17 cellular contexts compared by ENCODE assay signal in the genomic region with DNA sequence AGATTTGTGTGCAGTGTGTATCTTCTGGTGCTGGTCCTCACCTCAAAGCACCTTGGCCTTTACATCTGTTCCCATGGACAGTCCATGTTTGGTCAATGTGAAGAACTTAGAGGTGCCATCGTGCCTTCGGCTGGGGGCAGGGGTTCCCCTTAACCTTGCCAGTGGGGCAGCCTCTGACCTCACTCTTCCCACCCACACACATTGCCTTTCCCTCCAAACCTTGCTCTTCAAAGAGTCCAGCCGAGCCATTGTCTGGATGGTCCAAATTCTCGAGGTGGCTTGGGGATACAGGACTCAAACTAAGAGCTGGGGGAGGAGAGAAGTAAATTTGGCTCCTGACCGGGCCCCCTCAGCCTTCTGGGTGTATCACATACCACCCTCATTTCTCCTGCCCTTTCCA.
"Had no signal": no experiment of that assay in that cellular context is flagged by ENCODE, and none has a peak within 500 bp of the region (broad histone marks: within the 10 kb centered on the region; RNA-seq: fewer than 3 reads in every experiment).

No MANE protein-coding gene starts in this region.

- H3K27me3 ChIP-seq: brain microvascular endothelial cell, heart left ventricle had no signal

- H3K4me1 Mint-ChIP-seq: activated naive CD4-positive, alpha-beta T cell treated with anti-CD3 and anti-CD28 coated beads, Interleukin-2, amount 50 U/mL, for 24 hours; immature natural killer cell; stimulated activated memory B cell treated with anti-CD40 and anti-IgM and Interleukin-4, amounts not matched to agents 10 μg/mL and 1 μg/mL and 100 μg/mL, for 72 hours; T-helper 17 cell had no signal

- H3K36me3 ChIP-seq: brain microvascular endothelial cell, heart left ventricle had no signal

- FAIRE-seq: frontal cortex had no signal

- H3K27ac ChIP-seq: brain microvascular endothelial cell, heart left ventricle had no signal

- H3K27ac Mint-ChIP-seq: activated CD8-positive, alpha-beta T cell treated with anti-CD3 and anti-CD28 coated beads for 36 hours; activated naive CD4-positive, alpha-beta T cell treated with anti-CD3 and anti-CD28 coated beads, Interleukin-2, amount 50 U/mL, for 24 hours; dendritic cell treated with granulocyte-macrophage colony-stimulating factor and Interleukin-4, amounts not matched to agents 40 ng/mL and 50 ng/mL, for 4 days; effector memory CD8-positive, alpha-beta T cell; immature natural killer cell; mesothelial cell of epicardium; nephron progenitor cell; stimulated activated memory B cell treated with anti-CD40 and anti-IgM and Interleukin-4, amounts not matched to agents 10 μg/mL and 1 μg/mL and 100 μg/mL, for 72 hours; T-helper 17 cell had no signal

- H3K36me3 Mint-ChIP-seq: immature natural killer cell; stimulated activated memory B cell treated with anti-CD40 and anti-IgM and Interleukin-4, amounts not matched to agents 10 μg/mL and 1 μg/mL and 100 μg/mL, for 72 hours had no signal

- H3K4me3 Mint-ChIP-seq: activated CD8-positive, alpha-beta T cell treated with anti-CD3 and anti-CD28 coated beads for 36 hours; activated naive CD4-positive, alpha-beta T cell treated with anti-CD3 and anti-CD28 coated beads, Interleukin-2, amount 50 U/mL, for 24 hours; activated T-cell treated with anti-CD3 and anti-CD28 coated beads, Interleukin-2, amount 50 U/mL, for 4 hours; dendritic cell treated with granulocyte-macrophage colony-stimulating factor and Interleukin-4, amounts not matched to agents 40 ng/mL and 50 ng/mL, for 4 days; effector memory CD8-positive, alpha-beta T cell; immature natural killer cell; mesothelial cell of epicardium; nephron progenitor cell; stimulated activated memory B cell treated with anti-CD40 and anti-IgM and Interleukin-4, amounts not matched to agents 10 μg/mL and 1 μg/mL and 100 μg/mL, for 72 hours; T-helper 17 cell had no signal

- ATAC-seq: activated CD8-positive, alpha-beta T cell treated with anti-CD3 and anti-CD28 coated beads for 36 hours; activated T-cell treated with anti-CD3 and anti-CD28 coated beads, Interleukin-2, amount 50 U/mL, for 4 hours; effector memory CD8-positive, alpha-beta T cell; stimulated activated memory B cell treated with anti-CD40 and anti-IgM and Interleukin-4, amounts not matched to agents 10 μg/mL and 1 μg/mL and 100 μg/mL, for 72 hours; T-helper 17 cell had no signal

- DNase-seq: activated CD4-positive, alpha-beta T cell treated with anti-CD3 and anti-CD28 coated beads for 4 hours; activated CD8-positive, alpha-beta T cell treated with anti-CD3 and anti-CD28 coated beads for 36 hours; activated effector memory CD4-positive, alpha-beta T cell treated with anti-CD3 and anti-CD28 coated beads, Interleukin-2, amount 50 U/mL, for 16 hours; activated T-cell treated with anti-CD3 and anti-CD28 coated beads, Interleukin-2, amount 50 U/mL, for 4 hours; brain microvascular endothelial cell; cerebellar nuclear complex; effector memory CD8-positive, alpha-beta T cell; immature natural killer cell; nephron progenitor cell; stimulated activated CD4-positive, alpha-beta T cell treated with anti-CD3 and anti-CD28 coated beads, Interleukin-2, amount 100 ng/mL, for 48 hours; T-helper 17 cell had no signal
